8 cellular contexts compared by ENCODE assay signal in genomic region chr17:74457146-74457819, GRCh38. TPM values are rescaled to one million over a fixed set of nuclear protein-coding genes. Genes with fewer than 3 reads are reported as not detected.
A peak's percentile ranks its signal among the peaks of the same experiment; 100 is the strongest.
DNase-seq lines count a peak whose midpoint lies in the region; ATAC-seq and TF ChIP-seq lines count a peak whose summit lies in the region.

No MANE protein-coding gene starts in this region.

- peaks cover 6% of the 10 kb centered on the region for H3K36me3 Mint-ChIP-seq in central memory CD8-positive, alpha-beta T cell (ENCODE audit: insufficient read depth)

- H3K4me3 ChIP-seq in left lung, result no peak overlapping the region

- H3K4me1 Mint-ChIP-seq in central memory CD8-positive, alpha-beta T cell, result peaks cover 44% of the 10 kb centered on the region

- H3K4me1 ChIP-seq in left lung, result peaks cover 12 to 48% of the 10 kb centered on the region in 2 donors

- TF ChIP-seq CTCF in left lung (IDR thresholded peaks at IDR 0.05), result peak; percentile 91 to 94

- H3K36me3 ChIP-seq in left lung, result no peaks in the 10 kb centered on the region

- H3K4me3 Mint-ChIP-seq in central memory CD8-positive, alpha-beta T cell, result peak overlapping the region; percentile 21

- no peak overlapping the region for H3K27ac Mint-ChIP-seq in central memory CD8-positive, alpha-beta T cell (ENCODE audit: low read depth)

- H3K9me3 ChIP-seq in left lung, result no peaks in the 10 kb centered on the region

- no peaks in the 10 kb centered on the region for H3K9me3 Mint-ChIP-seq in central memory CD8-positive, alpha-beta T cell

- ATAC-seq in central memory CD8-positive, alpha-beta T cell (replicated peaks; ENCODE audit: extremely low read depth, poor library complexity, severe bottlenecking), result peak; percentile 42
- ATAC-seq in left lung (peak; percentile 37), HG02885 (IDR thresholded peaks at IDR 0.05; ENCODE audit: poor library complexity, unreplicated experiment) (no peak)

- intact Hi-C loops in left lung (cut with DNase I), result loop anchor here in 1 of 2 donors (10.0 kb wide), 1 partner anchor 72 kb away; no protein-coding TSS in a partner anchor

- no peaks in the 10 kb centered on the region for H3K27me3 Mint-ChIP-seq in central memory CD8-positive, alpha-beta T cell

- no peak overlapping the region for H3K27ac ChIP-seq in left lung

- peaks cover 0 to 12% of the 10 kb centered on the region in 2 donors for H3K27me3 ChIP-seq in left lung

- DNase-seq in SIG-M5 treated with dmso at 0.1 percent for 504 hours (lab: John Stamatoyannopoulos, UW; ENCODE audit: unreplicated experiment), result peak; percentile 20
- DNase-seq in SIG-M5 (lab: John Stamatoyannopoulos, UW), result no peak
- peak; percentile 65 for DNase-seq in NCI-H2171 treated with DMSO at 0.1 percent for 48 hours (lab: John Stamatoyannopoulos, UW)
- DNase-seq in activated CD4-positive, alpha-beta T cell treated with anti-CD3 and anti-CD28 coated beads for 1 hour, result peak; percentile 57
- DNase-seq in central memory CD8-positive, alpha-beta T cell (ENCODE audit: low spot score in 2 of 2), result peak; percentile 47 to 60
- DNase-seq in left lung, result peak; percentile 78 to 95
- DNase-seq in stimulated activated CD4-positive, alpha-beta T cell treated with anti-CD3 and anti-CD28 coated beads, Interleukin-4, amount 100 ng/mL, for 48 hours (ENCODE audit: low read depth in 2 of 2), result peak; percentile 62 to 65

RNA-seq across cellular contexts. Expression of gene CD300A, which starts 9.2 kb away (rescaled TPM):
- total RNA-seq in left lung, result 10 to 100 TPM in 1 of 2 donors, 1 to 10 TPM in 1; 9.1 to 35.5 TPM

RNA-seq across cellular contexts. Expression of gene GPRC5C, which starts 25.4 kb away (rescaled TPM):
- 100 to 1,000 TPM in 1 of 2 donors, 10 to 100 TPM in 1; 47.8 to 107 TPM for total RNA-seq in left lung
